1 cellular context compared by ENCODE assay signal in the genomic region with DNA sequence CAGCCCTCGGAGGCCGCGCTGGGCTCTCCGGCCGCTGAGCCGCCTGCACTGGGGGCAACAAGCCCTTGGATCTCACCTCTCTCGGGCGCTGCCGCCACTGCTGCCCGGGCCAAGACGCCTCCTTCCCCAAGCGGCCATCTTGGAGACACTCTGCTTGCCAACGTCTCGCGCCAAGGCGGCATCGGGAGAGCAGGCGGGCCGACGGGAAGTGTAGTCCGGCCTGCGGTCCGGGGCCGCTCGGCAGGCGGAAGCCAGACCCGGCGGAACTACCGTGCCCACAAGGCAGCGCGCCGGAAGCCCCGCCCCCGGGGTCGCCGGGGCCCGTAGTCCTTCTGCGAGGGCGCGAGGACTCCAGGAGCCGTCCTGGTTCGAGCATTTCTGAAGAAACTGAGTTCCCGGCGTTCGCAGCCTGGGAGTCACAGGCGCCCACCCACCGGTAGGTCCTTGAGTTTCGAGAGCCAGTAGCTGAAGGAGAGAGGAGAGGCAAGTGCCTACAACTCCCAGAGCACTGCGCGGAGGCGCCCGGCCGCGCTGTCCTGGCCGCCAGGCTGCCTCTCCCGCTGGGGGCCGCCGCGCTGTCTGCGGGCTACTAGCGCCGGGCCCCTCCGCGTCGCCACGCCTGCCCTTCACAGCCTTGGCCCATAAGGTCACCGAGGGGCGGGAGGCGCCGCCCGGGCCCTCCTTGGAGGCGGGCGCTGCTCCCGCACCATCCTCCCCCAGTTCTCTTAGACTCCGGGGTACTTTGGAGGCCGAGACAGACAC.
A peak's percentile ranks its signal among the peaks of the same experiment; 100 is the strongest.
TF ChIP-seq lines count a peak whose summit lies in the region.

A gene with protein sequence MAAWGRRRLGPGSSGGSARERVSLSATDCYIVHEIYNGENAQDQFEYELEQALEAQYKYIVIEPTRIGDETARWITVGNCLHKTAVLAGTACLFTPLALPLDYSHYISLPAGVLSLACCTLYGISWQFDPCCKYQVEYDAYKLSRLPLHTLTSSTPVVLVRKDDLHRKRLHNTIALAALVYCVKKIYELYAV (minus strand): TSS at position 147 of the 762 bp plus-strand sequence. CDS start 9 bp downstream, at position 138.

TF ChIP-seq in K562, 482 proteins besides CTCF, POLR2A, EP300 and RAD21 (continued from another document and continues in another):
- TF ChIP-seq, protein P1, sequence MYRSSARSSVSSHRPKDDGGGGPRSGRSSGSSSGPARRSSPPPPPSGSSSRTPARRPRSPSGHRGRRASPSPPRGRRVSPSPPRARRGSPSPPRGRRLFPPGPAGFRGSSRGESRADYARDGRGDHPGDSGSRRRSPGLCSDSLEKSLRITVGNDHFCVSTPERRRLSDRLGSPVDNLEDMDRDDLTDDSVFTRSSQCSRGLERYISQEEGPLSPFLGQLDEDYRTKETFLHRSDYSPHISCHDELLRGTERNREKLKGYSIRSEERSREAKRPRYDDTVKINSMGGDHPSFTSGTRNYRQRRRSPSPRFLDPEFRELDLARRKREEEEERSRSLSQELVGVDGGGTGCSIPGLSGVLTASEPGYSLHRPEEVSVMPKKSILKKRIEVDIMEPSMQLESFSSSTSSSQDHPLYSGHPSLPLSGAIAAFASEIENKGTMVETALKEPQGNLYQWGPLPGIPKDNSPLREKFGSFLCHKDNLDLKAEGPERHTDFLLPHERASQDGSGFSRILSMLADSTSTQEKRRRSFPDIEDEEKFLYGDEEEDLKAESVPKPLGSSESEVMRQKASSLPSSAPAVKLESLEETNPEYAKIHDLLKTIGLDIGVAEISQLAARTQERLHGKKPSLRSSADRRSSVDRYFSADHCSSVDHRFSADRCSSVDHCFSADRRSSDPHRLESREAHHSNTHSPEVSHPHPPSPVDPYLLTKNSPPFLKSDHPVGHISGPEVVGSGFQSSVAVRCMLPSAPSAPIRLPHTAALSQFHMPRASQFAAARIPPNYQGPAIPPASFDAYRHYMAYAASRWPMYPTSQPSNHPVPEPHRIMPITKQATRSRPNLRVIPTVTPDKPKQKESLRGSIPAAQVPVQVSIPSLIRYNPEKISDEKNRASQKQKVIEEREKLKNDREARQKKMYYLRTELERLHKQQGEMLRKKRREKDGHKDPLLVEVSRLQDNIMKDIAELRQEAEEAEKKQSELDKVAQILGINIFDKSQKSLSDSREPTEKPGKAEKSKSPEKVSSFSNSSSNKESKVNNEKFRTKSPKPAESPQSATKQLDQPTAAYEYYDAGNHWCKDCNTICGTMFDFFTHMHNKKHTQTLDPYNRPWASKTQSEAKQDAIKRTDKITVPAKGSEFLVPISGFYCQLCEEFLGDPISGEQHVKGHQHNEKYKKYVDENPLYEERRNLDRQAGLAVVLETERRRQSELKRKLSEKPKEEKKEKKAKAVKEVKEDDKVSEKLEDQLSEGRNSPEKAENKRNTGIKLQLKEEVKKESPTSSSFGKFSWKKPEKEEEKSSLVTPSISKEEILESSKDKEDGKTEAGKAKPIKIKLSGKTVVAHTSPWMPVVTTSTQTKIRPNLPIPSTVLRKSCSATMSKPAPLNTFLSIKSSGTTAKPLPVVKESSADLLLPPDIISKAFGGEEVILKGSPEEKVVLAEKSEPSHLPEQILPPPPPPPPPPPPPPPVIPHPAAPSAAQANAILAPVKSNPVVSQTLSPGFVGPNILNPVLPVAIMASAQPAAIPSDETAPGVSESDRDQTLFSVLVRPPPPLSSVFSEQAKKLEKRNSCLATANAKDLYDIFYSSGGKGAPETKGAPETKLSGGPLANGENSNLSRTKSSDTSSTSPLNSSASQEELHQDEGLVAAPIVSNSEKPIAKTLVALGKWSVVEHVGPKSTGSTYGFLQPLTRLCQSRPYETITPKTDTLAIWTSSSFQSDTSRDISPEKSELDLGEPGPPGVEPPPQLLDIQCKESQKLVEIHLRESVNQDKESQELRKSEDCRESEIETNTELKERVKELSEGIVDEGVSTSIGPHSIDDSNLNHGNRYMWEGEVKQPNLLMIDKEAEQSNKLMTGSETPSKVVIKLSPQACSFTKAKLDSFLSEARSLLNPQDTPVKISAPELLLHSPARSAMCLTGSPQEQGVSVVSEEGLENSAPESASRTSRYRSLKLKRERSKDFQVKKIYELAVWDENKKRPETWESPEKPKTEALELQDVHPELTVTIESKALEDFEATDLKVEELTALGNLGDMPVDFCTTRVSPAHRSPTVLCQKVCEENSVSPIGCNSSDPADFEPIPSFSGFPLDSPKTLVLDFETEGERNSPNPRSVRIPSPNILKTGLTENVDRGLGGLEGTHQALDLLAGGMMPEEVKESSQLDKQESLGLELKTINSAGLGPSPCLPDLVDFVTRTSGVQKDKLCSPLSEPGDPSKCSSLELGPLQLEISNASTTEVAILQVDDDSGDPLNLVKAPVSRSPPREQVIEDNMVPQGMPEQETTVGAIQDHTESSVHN (IDR thresholded peaks at IDR 0.05; ENCODE audit: borderline replicate concordance in 1 of 2, low read depth in 1 of 2), result no peak
- TF ChIP-seq, protein P2, sequence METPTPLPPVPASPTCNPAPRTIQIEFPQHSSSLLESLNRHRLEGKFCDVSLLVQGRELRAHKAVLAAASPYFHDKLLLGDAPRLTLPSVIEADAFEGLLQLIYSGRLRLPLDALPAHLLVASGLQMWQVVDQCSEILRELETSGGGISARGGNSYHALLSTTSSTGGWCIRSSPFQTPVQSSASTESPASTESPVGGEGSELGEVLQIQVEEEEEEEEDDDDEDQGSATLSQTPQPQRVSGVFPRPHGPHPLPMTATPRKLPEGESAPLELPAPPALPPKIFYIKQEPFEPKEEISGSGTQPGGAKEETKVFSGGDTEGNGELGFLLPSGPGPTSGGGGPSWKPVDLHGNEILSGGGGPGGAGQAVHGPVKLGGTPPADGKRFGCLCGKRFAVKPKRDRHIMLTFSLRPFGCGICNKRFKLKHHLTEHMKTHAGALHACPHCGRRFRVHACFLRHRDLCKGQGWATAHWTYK (CRISPR knock-in tag; IDR thresholded peaks at IDR 0.05), result peak; percentile 89; the same call in 1 of the 2 replicates
- TF ChIP-seq ZBED1 (IDR thresholded peaks at IDR 0.05), result no peak
- TF ChIP-seq ZNF282 (CRISPR knock-in tag; IDR thresholded peaks at IDR 0.05), result no peak
- no peak for TF ChIP-seq MIER1 (IDR thresholded peaks at IDR 0.05; ENCODE audit: low read depth)
- TF ChIP-seq, protein P3, sequence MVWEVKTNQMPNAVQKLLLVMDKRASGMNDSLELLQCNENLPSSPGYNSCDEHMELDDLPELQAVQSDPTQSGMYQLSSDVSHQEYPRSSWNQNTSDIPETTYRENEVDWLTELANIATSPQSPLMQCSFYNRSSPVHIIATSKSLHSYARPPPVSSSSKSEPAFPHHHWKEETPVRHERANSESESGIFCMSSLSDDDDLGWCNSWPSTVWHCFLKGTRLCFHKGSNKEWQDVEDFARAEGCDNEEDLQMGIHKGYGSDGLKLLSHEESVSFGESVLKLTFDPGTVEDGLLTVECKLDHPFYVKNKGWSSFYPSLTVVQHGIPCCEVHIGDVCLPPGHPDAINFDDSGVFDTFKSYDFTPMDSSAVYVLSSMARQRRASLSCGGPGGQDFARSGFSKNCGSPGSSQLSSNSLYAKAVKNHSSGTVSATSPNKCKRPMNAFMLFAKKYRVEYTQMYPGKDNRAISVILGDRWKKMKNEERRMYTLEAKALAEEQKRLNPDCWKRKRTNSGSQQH (CRISPR knock-in tag; IDR thresholded peaks at IDR 0.05), result no peak
- peak; percentile 21 for TF ChIP-seq POLR2B (IDR thresholded peaks at IDR 0.05; ENCODE audit: low read depth, partially characterized antibody)
- 0 out of 2 replicates have a peak, but pooled peaks have one; percentile 23 for TF ChIP-seq MYNN (IDR thresholded peaks at IDR 0.05)
- no peak for TF ChIP-seq MYNN (CRISPR knock-in tag; IDR thresholded peaks at IDR 0.05)
- peak; percentile 53; the same call in 1 of the 2 replicates for TF ChIP-seq ZBTB17 (CRISPR knock-in tag; IDR thresholded peaks at IDR 0.05)
- TF ChIP-seq FUS (optimal IDR thresholded peaks at IDR 0.05; ENCODE audit: low read depth, low read length), result no peak
- TF ChIP-seq ZNF766 (CRISPR knock-in tag; conservative IDR thresholded peaks at IDR 0.05), result peak; percentile 96
- no peak for TF ChIP-seq KAT2B (IDR thresholded peaks at IDR 0.05; ENCODE audit: low read depth, low read length)
- TF ChIP-seq, protein P4, sequence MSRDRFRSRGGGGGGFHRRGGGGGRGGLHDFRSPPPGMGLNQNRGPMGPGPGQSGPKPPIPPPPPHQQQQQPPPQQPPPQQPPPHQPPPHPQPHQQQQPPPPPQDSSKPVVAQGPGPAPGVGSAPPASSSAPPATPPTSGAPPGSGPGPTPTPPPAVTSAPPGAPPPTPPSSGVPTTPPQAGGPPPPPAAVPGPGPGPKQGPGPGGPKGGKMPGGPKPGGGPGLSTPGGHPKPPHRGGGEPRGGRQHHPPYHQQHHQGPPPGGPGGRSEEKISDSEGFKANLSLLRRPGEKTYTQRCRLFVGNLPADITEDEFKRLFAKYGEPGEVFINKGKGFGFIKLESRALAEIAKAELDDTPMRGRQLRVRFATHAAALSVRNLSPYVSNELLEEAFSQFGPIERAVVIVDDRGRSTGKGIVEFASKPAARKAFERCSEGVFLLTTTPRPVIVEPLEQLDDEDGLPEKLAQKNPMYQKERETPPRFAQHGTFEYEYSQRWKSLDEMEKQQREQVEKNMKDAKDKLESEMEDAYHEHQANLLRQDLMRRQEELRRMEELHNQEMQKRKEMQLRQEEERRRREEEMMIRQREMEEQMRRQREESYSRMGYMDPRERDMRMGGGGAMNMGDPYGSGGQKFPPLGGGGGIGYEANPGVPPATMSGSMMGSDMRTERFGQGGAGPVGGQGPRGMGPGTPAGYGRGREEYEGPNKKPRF (IDR thresholded peaks at IDR 0.05; ENCODE audit: low read depth, low read length), result no peak
- peak; percentile 8; the same call in 1 of the 2 replicates for TF ChIP-seq KAT7 (CRISPR knock-in tag; IDR thresholded peaks at IDR 0.05; ENCODE audit: borderline replicate concordance)
- TF ChIP-seq, protein P5, sequence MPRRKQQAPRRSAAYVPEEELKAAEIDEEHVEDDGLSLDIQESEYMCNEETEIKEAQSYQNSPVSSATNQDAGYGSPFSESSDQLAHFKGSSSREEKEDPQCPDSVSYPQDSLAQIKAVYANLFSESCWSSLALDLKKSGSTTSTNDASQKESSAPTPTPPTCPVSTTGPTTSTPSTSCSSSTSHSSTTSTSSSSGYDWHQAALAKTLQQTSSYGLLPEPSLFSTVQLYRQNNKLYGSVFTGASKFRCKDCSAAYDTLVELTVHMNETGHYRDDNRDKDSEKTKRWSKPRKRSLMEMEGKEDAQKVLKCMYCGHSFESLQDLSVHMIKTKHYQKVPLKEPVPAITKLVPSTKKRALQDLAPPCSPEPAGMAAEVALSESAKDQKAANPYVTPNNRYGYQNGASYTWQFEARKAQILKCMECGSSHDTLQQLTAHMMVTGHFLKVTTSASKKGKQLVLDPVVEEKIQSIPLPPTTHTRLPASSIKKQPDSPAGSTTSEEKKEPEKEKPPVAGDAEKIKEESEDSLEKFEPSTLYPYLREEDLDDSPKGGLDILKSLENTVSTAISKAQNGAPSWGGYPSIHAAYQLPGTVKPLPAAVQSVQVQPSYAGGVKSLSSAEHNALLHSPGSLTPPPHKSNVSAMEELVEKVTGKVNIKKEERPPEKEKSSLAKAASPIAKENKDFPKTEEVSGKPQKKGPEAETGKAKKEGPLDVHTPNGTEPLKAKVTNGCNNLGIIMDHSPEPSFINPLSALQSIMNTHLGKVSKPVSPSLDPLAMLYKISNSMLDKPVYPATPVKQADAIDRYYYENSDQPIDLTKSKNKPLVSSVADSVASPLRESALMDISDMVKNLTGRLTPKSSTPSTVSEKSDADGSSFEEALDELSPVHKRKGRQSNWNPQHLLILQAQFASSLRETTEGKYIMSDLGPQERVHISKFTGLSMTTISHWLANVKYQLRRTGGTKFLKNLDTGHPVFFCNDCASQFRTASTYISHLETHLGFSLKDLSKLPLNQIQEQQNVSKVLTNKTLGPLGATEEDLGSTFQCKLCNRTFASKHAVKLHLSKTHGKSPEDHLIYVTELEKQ (CRISPR knock-in tag; IDR thresholded peaks at IDR 0.05), result no peak
- peak; percentile 93; the same call in 1 of the 2 replicates for TF ChIP-seq ZNF197 (CRISPR knock-in tag; IDR thresholded peaks at IDR 0.05; ENCODE audit: low read depth)
- TF ChIP-seq HCFC1 (IDR thresholded peaks at IDR 0.05; ENCODE audit: low read depth, low read length), result peak; percentile 95
- TF ChIP-seq MCM2 (IDR thresholded peaks at IDR 0.05; ENCODE audit: low read depth), result no peak
- TF ChIP-seq ETV1 (tag; conservative IDR thresholded peaks at IDR 0.05; ENCODE audit: low read depth), result 0 out of 2 replicates have a peak, but pooled peaks have one; percentile 10
- no peak for TF ChIP-seq WHSC1 (IDR thresholded peaks at IDR 0.05; ENCODE audit: low read length)
- peak; percentile 74 to 79 for TF ChIP-seq NRF1 (conservative IDR thresholded peaks at IDR 0.05 in 1 of 2, IDR thresholded peaks at IDR 0.05 in 1 of 2)
- TF ChIP-seq RBM14 (IDR thresholded peaks at IDR 0.05; ENCODE audit: borderline replicate concordance, insufficient read depth, low read depth, low read length), result no peak
- TF ChIP-seq ZNF12 (CRISPR knock-in tag; IDR thresholded peaks at IDR 0.05), result no peak
- peak; percentile 65 for TF ChIP-seq ELF1 (tag; IDR thresholded peaks at IDR 0.05)
- peak in 1 of 2 experiments; percentile 76; a peak in 3 of 4 replicates for TF ChIP-seq TEAD1 (CRISPR knock-in tag; IDR thresholded peaks at IDR 0.05)
- no peak for TF ChIP-seq NBN (IDR thresholded peaks at IDR 0.05; ENCODE audit: low read depth)
- TF ChIP-seq, protein P6, sequence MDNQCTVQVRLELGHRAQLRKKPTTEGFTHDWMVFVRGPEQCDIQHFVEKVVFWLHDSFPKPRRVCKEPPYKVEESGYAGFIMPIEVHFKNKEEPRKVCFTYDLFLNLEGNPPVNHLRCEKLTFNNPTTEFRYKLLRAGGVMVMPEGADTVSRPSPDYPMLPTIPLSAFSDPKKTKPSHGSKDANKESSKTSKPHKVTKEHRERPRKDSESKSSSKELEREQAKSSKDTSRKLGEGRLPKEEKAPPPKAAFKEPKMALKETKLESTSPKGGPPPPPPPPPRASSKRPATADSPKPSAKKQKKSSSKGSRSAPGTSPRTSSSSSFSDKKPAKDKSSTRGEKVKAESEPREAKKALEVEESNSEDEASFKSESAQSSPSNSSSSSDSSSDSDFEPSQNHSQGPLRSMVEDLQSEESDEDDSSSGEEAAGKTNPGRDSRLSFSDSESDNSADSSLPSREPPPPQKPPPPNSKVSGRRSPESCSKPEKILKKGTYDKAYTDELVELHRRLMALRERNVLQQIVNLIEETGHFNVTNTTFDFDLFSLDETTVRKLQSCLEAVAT (IDR thresholded peaks at IDR 0.05), result no peak
- TF ChIP-seq, protein P7, sequence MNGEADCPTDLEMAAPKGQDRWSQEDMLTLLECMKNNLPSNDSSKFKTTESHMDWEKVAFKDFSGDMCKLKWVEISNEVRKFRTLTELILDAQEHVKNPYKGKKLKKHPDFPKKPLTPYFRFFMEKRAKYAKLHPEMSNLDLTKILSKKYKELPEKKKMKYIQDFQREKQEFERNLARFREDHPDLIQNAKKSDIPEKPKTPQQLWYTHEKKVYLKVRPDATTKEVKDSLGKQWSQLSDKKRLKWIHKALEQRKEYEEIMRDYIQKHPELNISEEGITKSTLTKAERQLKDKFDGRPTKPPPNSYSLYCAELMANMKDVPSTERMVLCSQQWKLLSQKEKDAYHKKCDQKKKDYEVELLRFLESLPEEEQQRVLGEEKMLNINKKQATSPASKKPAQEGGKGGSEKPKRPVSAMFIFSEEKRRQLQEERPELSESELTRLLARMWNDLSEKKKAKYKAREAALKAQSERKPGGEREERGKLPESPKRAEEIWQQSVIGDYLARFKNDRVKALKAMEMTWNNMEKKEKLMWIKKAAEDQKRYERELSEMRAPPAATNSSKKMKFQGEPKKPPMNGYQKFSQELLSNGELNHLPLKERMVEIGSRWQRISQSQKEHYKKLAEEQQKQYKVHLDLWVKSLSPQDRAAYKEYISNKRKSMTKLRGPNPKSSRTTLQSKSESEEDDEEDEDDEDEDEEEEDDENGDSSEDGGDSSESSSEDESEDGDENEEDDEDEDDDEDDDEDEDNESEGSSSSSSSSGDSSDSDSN (IDR thresholded peaks at IDR 0.05; ENCODE audit: borderline replicate concordance in 1 of 2, low read depth in 2 of 2, low read length in 2 of 2), result peak in 1 of 2 experiments; percentile 72; a peak in 2 of 4 replicates
- TF ChIP-seq ESRRA (IDR thresholded peaks at IDR 0.05; ENCODE audit: borderline replicate concordance, low read depth), result peak; percentile 91
- peak; percentile 49 for TF ChIP-seq NFIC (IDR thresholded peaks at IDR 0.05)
- no peak for TF ChIP-seq MYBL2 (IDR thresholded peaks at IDR 0.05; ENCODE audit: low read depth)
- TF ChIP-seq MYBL2 (CRISPR knock-in tag; IDR thresholded peaks at IDR 0.05; ENCODE audit: borderline replicate concordance), result no peak
